Comparison of ENCODE assay signal across 8 cellular contexts in the genomic region with DNA sequence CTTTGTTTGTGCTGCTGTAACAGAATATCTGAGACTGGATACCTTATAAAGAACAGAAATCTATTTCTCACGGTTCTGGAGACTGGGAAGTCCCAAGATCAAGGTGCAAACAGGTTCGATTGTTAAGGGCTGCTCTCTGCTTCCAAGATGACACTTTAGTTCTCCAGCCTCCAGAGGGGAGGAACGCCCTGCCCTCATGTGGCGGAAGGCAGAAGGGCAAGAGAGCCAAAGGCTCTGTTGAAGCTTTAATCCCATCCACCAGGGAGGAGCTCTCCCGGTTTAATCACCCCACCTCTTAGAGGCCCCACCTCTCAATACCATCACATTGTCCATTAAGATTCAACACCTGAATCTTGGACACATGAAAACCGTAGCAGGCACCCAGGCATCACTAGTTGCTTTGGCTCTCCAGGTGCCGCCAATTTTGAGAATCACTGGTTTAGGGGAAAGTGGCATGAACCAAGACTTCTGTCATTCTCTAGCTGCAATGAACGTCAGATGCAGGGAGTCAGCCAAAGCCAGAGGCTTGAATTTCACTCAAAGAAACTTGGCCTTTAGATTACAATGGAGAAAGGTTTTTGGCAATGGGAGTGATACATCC. TPM values are rescaled to one million over a fixed set of nuclear protein-coding genes. Genes with fewer than 3 reads are reported as not detected.
DNase-seq lines count a peak whose midpoint lies in the region; ATAC-seq and TF ChIP-seq lines count a peak whose summit lies in the region.

No MANE protein-coding gene starts in this region.

- no peak overlapping the region for H3K9ac ChIP-seq in parathyroid adenoma

- peaks cover 10% of the 10 kb centered on the region for H3K4me1 ChIP-seq in parathyroid adenoma

- ATAC-seq in GM21515 (IDR thresholded peaks at IDR 0.05; ENCODE audit: unreplicated experiment): peak; percentile 55
- no peak for ATAC-seq in HG02981 (IDR thresholded peaks at IDR 0.05; ENCODE audit: unreplicated experiment)

- no peaks in the 10 kb centered on the region for H3K27me3 ChIP-seq in parathyroid adenoma (ENCODE audit: control insufficient read depth, insufficient read depth, low read length)

- H2AFZ ChIP-seq in parathyroid adenoma: no peak overlapping the region

- H3K9me3 ChIP-seq in parathyroid adenoma (ENCODE audit: control insufficient read depth, low read length): no peaks in the 10 kb centered on the region

- no peaks in the 10 kb centered on the region for H3K9me3 Mint-ChIP-seq in immature natural killer cell

- H3K36me3 Mint-ChIP-seq in immature natural killer cell: peaks cover 0 to 4% (median 0%) of the 10 kb centered on the region in 3 donors

- peak overlapping the region; percentile 44 for H3K27ac ChIP-seq in parathyroid adenoma

- H3K4me1 Mint-ChIP-seq in immature natural killer cell: no peaks in the 10 kb centered on the region

- no peak overlapping the region for H3K4me2 ChIP-seq in parathyroid adenoma (ENCODE audit: low read length)

- H3K4me3 Mint-ChIP-seq in immature natural killer cell: no peak overlapping the region

- H3K27ac Mint-ChIP-seq in immature natural killer cell: no peak overlapping the region

- DNase-seq in COLO829 (ENCODE audit: low spot score): peak; percentile 50
- peak; percentile 61 for DNase-seq in NCI-H2227 treated with DMSO at 0.1 percent for 48 hours (lab: John Stamatoyannopoulos, UW)
- DNase-seq in activated CD8-positive, alpha-beta memory T cell treated with anti-CD3 and anti-CD28 coated beads, Interleukin-2, amount 50 U/mL, for 4 hours: peak; percentile 37
- DNase-seq in fibroblast of mammary gland (ENCODE audit: low read depth): peak; percentile 63
- DNase-seq in immature natural killer cell: no peak

- peaks cover 34% of the 10 kb centered on the region for H3K79me2 ChIP-seq in parathyroid adenoma

- TF ChIP-seq CTCF in fibroblast of mammary gland (conservative IDR thresholded peaks at IDR 0.05; ENCODE audit: control insufficient read depth, insufficient read depth, low read depth, low read length): peak; percentile 80
- TF ChIP-seq CTCF in parathyroid adenoma (IDR thresholded peaks at IDR 0.05): peak; percentile 61

- H3K36me3 ChIP-seq in parathyroid adenoma (ENCODE audit: control insufficient read depth, insufficient read depth, low read length): no peaks in the 10 kb centered on the region

- peaks cover 0 to 5% (median 2%) of the 10 kb centered on the region in 3 donors for H3K27me3 Mint-ChIP-seq in immature natural killer cell (ENCODE audit: low read depth in 3 of 3)

- H3K4me3 ChIP-seq in fibroblast of mammary gland (ENCODE audit: control insufficient read depth, low read depth, low read length): no peak overlapping the region
- no peak overlapping the region for H3K4me3 ChIP-seq in parathyroid adenoma (ENCODE audit: low read depth, low read length)

RNA-seq across cellular contexts. Expression of a gene that starts 15.6 kb away (rescaled TPM):
- 10 to 100 TPM; 11.1 to 24.0 (median 17.6) TPM for polyA plus RNA-seq in immature natural killer cell

Comparison
In these comparisons a context has a peak if more than half of its experiments do, and no peak if none do; other contexts are left out.
1. DNase-seq: peak in COLO829 (single experiment), NCI-H2227 treated with DMSO at 0.1 percent for 48 hours (single experiment), activated CD8-positive, alpha-beta memory T cell treated with anti-CD3 and anti-CD28 coated beads, Interleukin-2, amount 50 U/mL, for 4 hours (single experiment) and fibroblast of mammary gland (single experiment); none in immature natural killer cell (0 of 3).